8 cellular contexts compared by ENCODE assay signal in the genomic region with DNA sequence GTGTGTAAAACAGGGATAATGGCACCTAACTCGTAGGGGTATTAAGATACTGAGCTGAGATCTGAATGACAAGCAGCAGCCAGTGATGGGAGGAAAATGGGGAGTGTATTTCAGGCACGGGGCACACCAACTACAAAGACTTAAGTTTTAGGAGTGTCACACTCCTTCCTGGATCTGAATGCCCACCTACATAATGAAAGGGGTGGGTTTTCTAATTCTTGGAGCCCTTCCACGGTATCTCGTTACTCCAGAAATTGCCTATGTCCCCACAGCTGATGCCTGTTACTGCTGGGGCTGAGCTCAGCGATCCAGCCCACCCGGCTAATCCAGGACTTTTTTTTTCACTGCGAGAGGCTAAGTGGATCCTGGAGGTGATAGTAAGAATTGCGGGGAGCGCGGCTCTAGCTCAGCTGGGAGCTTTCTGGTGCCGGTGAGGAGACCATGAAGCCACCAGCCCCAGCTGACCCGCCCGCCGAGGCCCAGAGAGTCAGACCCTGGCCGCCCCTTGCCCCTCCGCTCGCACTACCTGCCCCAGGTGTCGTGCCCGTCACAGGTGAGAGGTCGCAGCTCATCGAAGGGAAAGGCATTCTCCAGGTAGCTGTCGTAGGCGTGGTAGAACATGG. TPM values are rescaled to one million over a fixed set of nuclear protein-coding genes. Genes with fewer than 3 reads are reported as not detected.
A peak's percentile ranks its signal among the peaks of the same experiment; 100 is the strongest.
DNase-seq lines count a peak whose midpoint lies in the region; ATAC-seq, FAIRE-seq and TF ChIP-seq lines count a peak whose summit lies in the region.

No MANE protein-coding gene starts in this region.

- H3K36me3 ChIP-seq in H7 (replicated peaks; ENCODE audit: control insufficient read depth, insufficient read depth, low read length) = peaks cover 3% of the 10 kb centered on the region

- H3K27ac ChIP-seq in RWPE1 = peak overlapping the region; percentile 80
- H3K27ac ChIP-seq in coronary artery = peak overlapping the region; percentile 61 to 79

- no peaks in the 10 kb centered on the region for H3K27me3 ChIP-seq in H7 (ENCODE audit: control insufficient read depth, insufficient read depth, low read length)

- no peaks in the 10 kb centered on the region for H3K27me3 Mint-ChIP-seq in Calu3 (ENCODE audit: unreplicated experiment)
- no peaks in the 10 kb centered on the region for H3K27me3 Mint-ChIP-seq in memory B cell

- intact Hi-C loops in Calu3 (cut with micrococcal nuclease; ENCODE audit: unreplicated experiment) = loop anchor here (5.0 kb wide), 1 partner anchor 314 kb away; no protein-coding TSS in a partner anchor

- H3K4me3 Mint-ChIP-seq in Calu3 (ENCODE audit: low read depth, unreplicated experiment) (peak overlapping the region; percentile 87), memory B cell (peak overlapping the region; percentile 95)

- H3K9me3 Mint-ChIP-seq in Calu3 (ENCODE audit: low read depth, unreplicated experiment) = no peaks in the 10 kb centered on the region
- H3K9me3 Mint-ChIP-seq in memory B cell = no peaks in the 10 kb centered on the region

- peak overlapping the region; percentile 78 for H3K27ac Mint-ChIP-seq in Calu3 (ENCODE audit: unreplicated experiment)
- peak overlapping the region; percentile 88 for H3K27ac Mint-ChIP-seq in memory B cell

- CTCF ChIA-PET in Calu3 (lab: Charles Lee) = interaction anchor here (0.6 to 3.5 kb wide), 17 partner anchors 43 to 376 kb away, joined by 3 to 85 read pairs (median 5); a partner anchor contains a TSS
- CTCF ChIA-PET in RWPE1 (lab: Yijun Ruan, JAX) = interaction anchor here (0.7 to 4.0 kb wide), 10 partner anchors 16 to 951 kb away, joined by 3 to 59 read pairs (median 4); no protein-coding TSS in a partner anchor

- H3K36me3 Mint-ChIP-seq in Calu3 (ENCODE audit: insufficient read depth, unreplicated experiment) = peaks cover 33% of the 10 kb centered on the region
- H3K36me3 Mint-ChIP-seq in memory B cell = peaks cover 11% of the 10 kb centered on the region

- no peak for ATAC-seq in memory B cell (ENCODE audit: low read depth)

- no peak for FAIRE-seq in urothelium cell line (lab: Jason Lieb, UNC)

- peak overlapping the region; percentile 80 for H3K4me3 ChIP-seq in H7 (ENCODE audit: insufficient read depth, low read depth, low read length)
- peak overlapping the region; percentile 83 for H3K4me3 ChIP-seq in coronary artery

- no TSS peak for BruUV-seq in Calu3 (replicated peaks; lab: Mats Ljungman, UMichigan)

- DNase-seq in Calu3 (peak; percentile 21), H7 (peak; percentile 72), RWPE1 (ENCODE audit: low spot score) (peak; percentile 72), coronary artery (ENCODE audit: low spot score) (no peak), memory B cell (ENCODE audit: low spot score in 2 of 2) (peak in 1 of 2 donors; percentile 33), urothelium cell line (ENCODE audit: low spot score) (peak; percentile 50), NCI-H2029 treated with DMSO at 0.1 percent for 48 hours (lab: John Stamatoyannopoulos, UW) (no peak), Ammon's horn (ENCODE audit: low spot score) (no peak)

- no peak for TF ChIP-seq CTCF in Calu3 (IDR thresholded peaks at IDR 0.05; ENCODE audit: unreplicated experiment)
- no peak for TF ChIP-seq CTCF in RWPE1 (conservative IDR thresholded peaks at IDR 0.05; ENCODE audit: low read depth)
- TF ChIP-seq CTCF in coronary artery (IDR thresholded peaks at IDR 0.05) = no peak

- POLR2A ChIA-PET in RWPE1 (lab: Yijun Ruan, JAX; ENCODE audit: low non-redundant PET) = interaction anchor here (0.6 to 1.5 kb wide), 5 partner anchors 21 to 128 kb away, joined by 3 to 4 read pairs (median 4); no protein-coding TSS in a partner anchor

- H3K4me1 Mint-ChIP-seq in Calu3 (ENCODE audit: low read depth, unreplicated experiment) (peaks cover 25% of the 10 kb centered on the region), memory B cell (peaks cover 30% of the 10 kb centered on the region)

RNA-seq across cellular contexts. Expression of a gene that starts 0.7 kb away (rescaled TPM):
- 44.4 and 49.4 TPM in 2 replicates for total RNA-seq in Calu3 (2022)
- total RNA-seq in H7 (2014; rRNA removed; shearing (Covaris generic)) = 26.8 and 36.8 TPM in 2 replicates

RNA-seq across cellular contexts. Expression of a gene that starts 25.5 kb away (rescaled TPM):
- total RNA-seq in Calu3 (2022) = 9.7 and 10.3 TPM in 2 replicates
- 64.9 and 89.6 TPM in 2 replicates for total RNA-seq in H7 (2014; rRNA removed; shearing (Covaris generic))

RNA-seq across cellular contexts. Expression of a gene that starts 53.8 kb away (rescaled TPM):
- 79.0 and 85.3 TPM in 2 replicates for total RNA-seq in Calu3 (2022)
- 63.8 and 65.8 TPM in 2 replicates for total RNA-seq in H7 (2014; rRNA removed; shearing (Covaris generic))

Comparison
In these comparisons a context has a peak if more than half of its experiments do, and no peak if none do; other contexts are left out.
1. DNase-seq: peak in Calu3 (single experiment), H7 (single experiment), RWPE1 (single experiment) and urothelium cell line (single experiment); none in coronary artery (single experiment), NCI-H2029 treated with DMSO at 0.1 percent for 48 hours (single experiment) and Ammon's horn (single experiment).